In the genomic region with DNA sequence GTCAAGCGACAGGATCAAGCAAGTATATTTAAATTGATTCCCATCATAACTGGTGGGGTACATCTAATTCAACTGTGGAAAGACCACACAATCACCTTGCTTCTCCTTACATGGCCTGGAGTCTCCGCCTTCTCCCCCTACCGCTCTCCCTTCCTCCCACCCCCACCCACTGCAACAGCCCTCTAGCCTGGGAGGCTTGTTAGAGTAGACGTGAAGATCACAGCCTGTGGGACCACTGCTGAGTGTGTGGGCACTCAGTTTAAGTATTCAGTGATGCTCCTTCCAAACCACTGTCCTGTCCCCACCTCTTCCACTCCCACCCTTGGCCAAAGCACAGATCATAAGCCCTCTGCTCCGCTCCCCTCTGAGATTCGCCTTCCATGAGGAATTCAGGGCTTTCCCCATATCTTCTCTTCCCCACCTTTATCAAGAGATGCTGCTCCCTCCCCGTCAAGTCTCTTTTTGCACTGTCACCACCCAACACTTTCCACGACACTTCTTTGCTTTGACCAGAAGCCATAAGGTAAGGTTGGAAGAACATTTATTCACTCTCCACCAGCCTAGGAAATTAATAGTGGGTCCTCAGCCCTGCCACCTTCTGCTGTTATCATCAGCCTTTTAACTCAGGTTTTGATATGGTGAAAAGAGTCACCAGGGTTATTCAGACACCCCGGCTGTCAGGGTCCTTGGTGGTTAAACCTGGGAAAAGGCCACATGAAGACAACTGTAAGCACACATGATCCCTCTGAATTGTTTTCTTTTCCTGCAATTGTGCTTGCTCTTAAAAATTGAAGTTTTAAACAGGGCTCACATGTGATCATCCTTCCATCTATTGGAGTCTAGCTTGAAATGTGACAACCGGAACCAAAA, we compare ENCODE assay signal across 8 cellular contexts. TPM values are rescaled to one million over a fixed set of nuclear protein-coding genes. Genes with fewer than 3 reads are reported as not detected.
A peak's percentile ranks its signal among the peaks of the same experiment; 100 is the strongest.
DNase-seq lines count a peak whose midpoint lies in the region; ATAC-seq, FAIRE-seq and TF ChIP-seq lines count a peak whose summit lies in the region.

No MANE protein-coding gene starts in this region.

- H3K27ac ChIP-seq in C4-2B = peak overlapping the region; percentile 89; the same call in 1 of the 2 replicates
- no peak overlapping the region for H3K27ac ChIP-seq in KMS-11

- POLR2A ChIA-PET in naive thymus-derived CD8-positive, alpha-beta T cell (lab: Charles Lee) = interaction anchor here (0.8 to 3.0 kb wide), 5 partner anchors 12 to 93 kb away, joined by 3 to 96 read pairs (median 14); partner anchors contain the start of gene SMCHD1

- peaks cover 32 to 75% (median 61%) of the 10 kb centered on the region in 4 donors for H3K4me1 Mint-ChIP-seq in naive thymus-derived CD8-positive, alpha-beta T cell

- intact Hi-C loops in posterior vena cava (cut with DNase I) = loop anchor here in 1 of 2 donors (2.0 kb wide), 1 partner anchor 87 kb away; no protein-coding TSS in a partner anchor

- no peak for FAIRE-seq in bronchial epithelial cell (lab: Jason Lieb, UNC)

- H3K27me3 Mint-ChIP-seq in naive thymus-derived CD8-positive, alpha-beta T cell = no peaks in the 10 kb centered on the region

- H3K4me1 ChIP-seq in KMS-11 (ENCODE audit: low read depth, poor library complexity, severe bottlenecking) = peaks cover 29% of the 10 kb centered on the region

- peaks cover 44% of the 10 kb centered on the region for H3K79me2 ChIP-seq in KMS-11 (ENCODE audit: insufficient read depth, low read depth)

- H2AFZ ChIP-seq in KMS-11 (ENCODE audit: low read depth) = no peak overlapping the region

- H3K27me3 ChIP-seq in KMS-11 (ENCODE audit: insufficient read depth, low read depth) (no peaks in the 10 kb centered on the region), bronchial epithelial cell (ENCODE audit: control insufficient read depth, insufficient read depth, low read length) (no peaks in the 10 kb centered on the region)

- DNase-seq in bronchial epithelial cell (ENCODE audit: low read depth) (no peak), posterior vena cava (ENCODE audit: low spot score) (no peak), activated gamma-delta T cell treated with Interleukin-2 at 50 U/mL for 16 hours (no peak), midbrain (lab: John Stamatoyannopoulos, UW) (no peak)
- no peak for DNase-seq in naive thymus-derived CD8-positive, alpha-beta T cell

- no peak for ATAC-seq in naive thymus-derived CD8-positive, alpha-beta T cell
- ATAC-seq in HG02571 (IDR thresholded peaks at IDR 0.05; ENCODE audit: unreplicated experiment) = no peak

- H3K4me3 Mint-ChIP-seq in naive thymus-derived CD8-positive, alpha-beta T cell = peak overlapping the region; percentile 34 to 100 (median 98)

- no peak for TF ChIP-seq CTCF in C4-2B (conservative IDR thresholded peaks at IDR 0.05)
- no peak for TF ChIP-seq CTCF in KMS-11 (conservative IDR thresholded peaks at IDR 0.05; ENCODE audit: low read depth, low read length)
- no peak for TF ChIP-seq CTCF in bronchial epithelial cell (IDR thresholded peaks at IDR 0.05; ENCODE audit: insufficient read depth, low read length, severe bottlenecking)

- no peaks in the 10 kb centered on the region for H3K9me3 Mint-ChIP-seq in naive thymus-derived CD8-positive, alpha-beta T cell

- peaks cover 0 to 30% (median 14%) of the 10 kb centered on the region in 3 donors for H3K36me3 Mint-ChIP-seq in naive thymus-derived CD8-positive, alpha-beta T cell

- H3K36me3 ChIP-seq in KMS-11 (ENCODE audit: insufficient read depth) = no peaks in the 10 kb centered on the region
- H3K36me3 ChIP-seq in bronchial epithelial cell (ENCODE audit: control insufficient read depth, insufficient read depth, low read length) = no peaks in the 10 kb centered on the region

- H4K20me1 ChIP-seq in KMS-11 (ENCODE audit: insufficient read depth) = no peaks in the 10 kb centered on the region

- no peak overlapping the region; the same call in 1 of the 2 replicates for H3K9ac ChIP-seq in KMS-11

- H3K4me3 ChIP-seq in KMS-11 (IDR thresholded peaks at IDR 0.05; ENCODE audit: insufficient read depth, low read depth, low read length) = no peak overlapping the region
- peak overlapping the region; percentile 69 for H3K4me3 ChIP-seq in bronchial epithelial cell (ENCODE audit: low read depth, low read length)

- H3K27ac Mint-ChIP-seq in naive thymus-derived CD8-positive, alpha-beta T cell = peak overlapping the region; percentile 8 to 99 (median 81)

- H3K4me2 ChIP-seq in KMS-11 = peak overlapping the region; percentile 99

RNA-seq across cellular contexts. Expression of gene METTL4, which starts 1.7 kb away (rescaled TPM):
- total RNA-seq in bronchial epithelial cell (8.2 and 11.0 TPM in 2 replicates), posterior vena cava (1 to 10 TPM; 7.4 to 8.6 TPM)
- 10 to 100 TPM; 40.6 to 41.6 TPM for total RNA-seq in naive thymus-derived CD8-positive, alpha-beta T cell
- 10 to 100 TPM; 14.7 to 17.5 (median 16.9) TPM for polyA plus RNA-seq in naive thymus-derived CD8-positive, alpha-beta T cell

RNA-seq across cellular contexts. Expression of gene NDC80, which starts 1.8 kb away (rescaled TPM):
- total RNA-seq in bronchial epithelial cell = 0.26 and 0.51 TPM in 2 replicates
- total RNA-seq in naive thymus-derived CD8-positive, alpha-beta T cell = 1 to 10 TPM; 3.2 to 3.3 TPM
- polyA plus RNA-seq in naive thymus-derived CD8-positive, alpha-beta T cell = 1 to 10 TPM; 1.7 to 2.9 (median 1.9) TPM
- total RNA-seq in posterior vena cava = 1 to 10 TPM in 1 of 2 donors, under 1 TPM in 1; 0.48 to 1.4 TPM
